Comparison of ENCODE assay signal across 22 cellular contexts in the genomic region with DNA sequence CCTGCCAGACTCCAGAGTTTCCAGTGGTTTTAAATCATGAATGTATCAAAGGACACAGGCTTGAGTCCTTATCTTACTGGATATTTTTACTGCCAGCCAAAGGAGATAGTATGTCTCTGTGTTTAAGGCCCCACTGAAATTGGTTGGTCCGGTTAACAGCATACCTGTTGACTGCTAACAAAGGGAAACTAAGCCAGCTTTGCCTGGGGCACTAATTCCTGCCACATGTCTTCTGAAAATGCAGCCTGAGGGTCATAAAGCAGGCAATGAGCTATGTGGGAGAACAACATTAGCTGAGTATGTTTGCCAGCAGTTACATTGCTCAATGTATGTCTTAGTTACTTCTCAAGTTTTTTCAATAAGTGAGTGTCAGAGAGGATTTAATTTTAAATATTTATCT.
DNase-seq lines count a peak whose midpoint lies in the region; TF ChIP-seq lines count a peak whose summit lies in the region.
"Had no signal": no experiment of that assay in that cellular context is flagged by ENCODE, and none has a peak within 500 bp of the region (broad histone marks: within the 10 kb centered on the region; RNA-seq: fewer than 3 reads in every experiment).

No MANE protein-coding gene starts in this region.

- no peak overlapping the region for H3K9ac ChIP-seq in mucosa of rectum (ENCODE audit: low read depth in 1 of 2, low read length in 2 of 2)
- H3K9ac ChIP-seq: BLaER1, KMS-11 had no signal

- H3K4me3 ChIP-seq in AG04449 (ENCODE audit: low read depth, low read length) (no peak overlapping the region), mucosa of rectum (ENCODE audit: low read length in 2 of 2) (no peak overlapping the region)
- H3K4me3 ChIP-seq: BLaER1, GM12878 had no signal

- CTCF ChIA-PET in AG04449 (lab: Yijun Ruan, JAX): no interaction called here

- POLR2A ChIA-PET in AG04449 (lab: Yijun Ruan, JAX): no interaction called here

- H3K9me3 ChIP-seq in mucosa of rectum (ENCODE audit: control insufficient read depth in 2 of 2, low read length in 2 of 2): no peaks in the 10 kb centered on the region
- H3K9me3 ChIP-seq: BLaER1 had no signal

- H3K36me3 ChIP-seq in mucosa of rectum (ENCODE audit: control insufficient read depth in 2 of 2, insufficient read depth in 2 of 2, low read length in 2 of 2): no peaks in the 10 kb centered on the region
- H3K36me3 ChIP-seq: BLaER1 had no signal

- peak overlapping the region; percentile 12 to 70 for H3K27ac ChIP-seq in mucosa of rectum (ENCODE audit: low read depth in 2 of 2, low read length in 2 of 2)
- H3K27ac ChIP-seq: BLaER1, KMS-11 had no signal

- TF ChIP-seq CTCF in AG04449 (IDR thresholded peaks at IDR 0.05; ENCODE audit: insufficient read depth, low read length, missing control alignments): no peak

- H3K4me1 ChIP-seq in mucosa of rectum (ENCODE audit: control insufficient read depth in 2 of 2, insufficient read depth in 2 of 2, low read length in 2 of 2): peaks cover 15 to 31% of the 10 kb centered on the region in 2 donors
- H3K4me1 ChIP-seq: BLaER1 had no signal

- DNase-seq in AG04449 (ENCODE audit: low read depth, low spot score) (peak; percentile 19), NCI-H69 (lab: John Stamatoyannopoulos, UW) (peak; percentile 17), fibroblast of gingiva (ENCODE audit: low read depth) (peak; percentile 18), NCI-H1436 (lab: John Stamatoyannopoulos, UW) (no peak), NCI-H1105 treated with DMSO at 0.1 percent for 48 hours (lab: John Stamatoyannopoulos, UW) (no peak)
- no peak for DNase-seq in activated CD4-positive, alpha-beta T cell treated with anti-CD3 and anti-CD28 coated beads, Interleukin-2, amount 50 U/mL, for 48 hours
- DNase-seq: 8988T; CD4-positive, alpha-beta T cell; GDM1; HCEC 1CT; MM.1S; NCI-H1417; NCI-H1694 treated with DMSO at 0.1 percent for 48 hours; NCI-H2081; NCI-H2227 treated with DMSO at 0.1 percent for 48 hours; NCI-H526 treated with DMSO at 0.1 percent for 48 hours; RPMI8226; SHP77 had no signal

- H3K27me3 ChIP-seq in mucosa of rectum (ENCODE audit: control insufficient read depth in 2 of 2, insufficient read depth in 2 of 2, low read length in 2 of 2): no peaks in the 10 kb centered on the region
- H3K27me3 ChIP-seq: BLaER1 had no signal

Comparison
In these comparisons a context has a peak if more than half of its experiments do, and no peak if none do; other contexts are left out.
1. DNase-seq: peak in AG04449 (single experiment), NCI-H69 (single experiment) and fibroblast of gingiva (single experiment); none in NCI-H1436 (single experiment), NCI-H1105 treated with DMSO at 0.1 percent for 48 hours (single experiment) and activated CD4-positive, alpha-beta T cell treated with anti-CD3 and anti-CD28 coated beads, Interleukin-2, amount 50 U/mL, for 48 hours (0 of 2).